In genomic region chr2:127049927-127050802, GRCh38 we compare ENCODE assay signal across 8 cellular contexts. TPM values are rescaled to one million over a fixed set of nuclear protein-coding genes. Genes with fewer than 3 reads are reported as not detected.
DNase-seq lines count a peak whose midpoint lies in the region; ATAC-seq lines count a peak whose summit lies in the region.

No MANE protein-coding gene starts in this region.

- peaks cover 0 to 13% (median 4%) of the 10 kb centered on the region in 4 donors for H3K4me1 Mint-ChIP-seq in CD4-positive, alpha-beta memory T cell

- 37 to 38% methylated on average over 32 to 33 of the region's 33 CpGs for WGBS in aorta, 2 donors

- no peaks in the 10 kb centered on the region for H3K4me1 ChIP-seq in CD4-positive, alpha-beta memory T cell (ENCODE audit: insufficient read depth, low read length)
- H3K4me1 ChIP-seq in aorta (ENCODE audit: control insufficient read depth in 1 of 2, insufficient read depth in 2 of 2, low read length in 2 of 2) = no peaks in the 10 kb centered on the region

- H3K9me3 ChIP-seq in CD4-positive, alpha-beta memory T cell (ENCODE audit: control insufficient read depth in 1 of 2, low read length in 2 of 2) = no peaks in the 10 kb centered on the region
- no peaks in the 10 kb centered on the region for H3K9me3 ChIP-seq in aorta (ENCODE audit: control insufficient read depth, low read length)

- H3K9me3 Mint-ChIP-seq in CD4-positive, alpha-beta memory T cell = peaks cover 0 to 2% (median 0%) of the 10 kb centered on the region in 8 donors

- no peaks in the 10 kb centered on the region for H3K27me3 Mint-ChIP-seq in CD4-positive, alpha-beta memory T cell

- CTCF ChIA-PET in CD4-positive, alpha-beta memory T cell (lab: Charles Lee; ENCODE audit: partially characterized antibody) = interaction anchor here (0.6 to 2.9 kb wide), 9 partner anchors 9 to 100 kb away, joined by 3 to 16 read pairs (median 5); no protein-coding TSS in a partner anchor

- peaks cover 23% of the 10 kb centered on the region for H3K36me3 ChIP-seq in CD4-positive, alpha-beta memory T cell (ENCODE audit: insufficient read depth, low read length)
- H3K36me3 ChIP-seq in aorta (ENCODE audit: control insufficient read depth in 1 of 2, insufficient read depth in 2 of 2, low read length in 1 of 2) = no peaks in the 10 kb centered on the region

- peaks cover 8 to 38% of the 10 kb centered on the region in 2 donors for H3K36me3 Mint-ChIP-seq in CD4-positive, alpha-beta memory T cell

- DNase-seq in CD4-positive, alpha-beta memory T cell = peak; percentile 51 to 66 (median 59)
- DNase-seq in HT1080 (ENCODE audit: low read depth) (peak; percentile 53), SHP77 treated with DMSO at 0.1 percent for 48 hours (lab: John Stamatoyannopoulos, UW) (peak; percentile 18), germinal center (ENCODE audit: low spot score) (peak; percentile 83), pons (ENCODE audit: low spot score) (peak; percentile 52), aorta (peak; percentile 71 to 91)
- DNase-seq in activated naive CD4-positive, alpha-beta T cell treated with Interleukin-2 at 50 U/mL for 16 hours = peak; percentile 66

- H3K4me3 Mint-ChIP-seq in CD4-positive, alpha-beta memory T cell = no peak overlapping the region

- ATAC-seq in GM19455 (IDR thresholded peaks at IDR 0.05; ENCODE audit: unreplicated experiment) = peak; percentile 63
- ATAC-seq in aorta (ENCODE audit: low FRiP score) = peak; percentile 74

- H3K4me3 ChIP-seq in CD4-positive, alpha-beta memory T cell (ENCODE audit: low read length in 2 of 2) = no peak overlapping the region
- H3K4me3 ChIP-seq in aorta (ENCODE audit: low read length in 2 of 2) = no peak overlapping the region

- intact Hi-C loops in CD4-positive, alpha-beta memory T cell (cut with micrococcal nuclease) = no loop called here
- intact Hi-C loops in aorta (cut with DNase I) = no loop called here

- H3K27ac Mint-ChIP-seq in CD4-positive, alpha-beta memory T cell = peak overlapping the region in 4 of 7 donors; percentile 42 to 71 (median 55)

- H3K27ac ChIP-seq in CD4-positive, alpha-beta memory T cell (ENCODE audit: low read depth, low read length) = no peak overlapping the region
- no peak overlapping the region for H3K27ac ChIP-seq in aorta (ENCODE audit: low read depth in 1 of 2, low read length in 2 of 2)

- H3K27me3 ChIP-seq in CD4-positive, alpha-beta memory T cell (ENCODE audit: insufficient read depth, low read length) = no peaks in the 10 kb centered on the region
- no peaks in the 10 kb centered on the region for H3K27me3 ChIP-seq in aorta (ENCODE audit: control insufficient read depth in 1 of 2, insufficient read depth in 2 of 2, low read length in 1 of 2)

- POLR2A ChIA-PET in CD4-positive, alpha-beta memory T cell (lab: Charles Lee; ENCODE audit: partially characterized antibody) = no interaction called here

RNA-seq across cellular contexts. Expression of gene BIN1, which starts 56.8 kb away (rescaled TPM):
- total RNA-seq in CD4-positive, alpha-beta memory T cell = 100 to 1,000 TPM in 1 of 2 experiments, 10 to 100 TPM in 1; 99.4 to 103 TPM
- polyA plus RNA-seq in CD4-positive, alpha-beta memory T cell = 100 to 1,000 TPM; 141 to 163 TPM
- 68.0 and 68.8 TPM in 2 replicates for total RNA-seq in HT1080 (2014; rRNA removed; shearing (Covaris generic))
- 47.8 and 48.5 TPM in 2 replicates for polyA plus RNA-seq in HT1080 (2015; cell fraction: cytosol; rRNA removed)
- polyA plus RNA-seq in HT1080 (2015; cell fraction: nucleus; rRNA removed) = 36.4 and 40.8 TPM in 2 replicates
- 10 to 100 TPM; 22.9 to 37.9 TPM for total RNA-seq in aorta
- 10 to 100 TPM; 15.4 to 20.3 TPM for polyA plus RNA-seq in aorta

Comparison
In these comparisons a context has a peak if more than half of its experiments do, and no peak if none do; other contexts are left out.
1. DNase-seq: peak in every context shown above with its lines; median percentile 83 in germinal center; 81 in aorta; 66 in activated naive CD4-positive, alpha-beta T cell treated with Interleukin-2 at 50 U/mL for 16 hours; 59 in CD4-positive, alpha-beta memory T cell; 53 in HT1080; 52 in pons; 18 in SHP77 treated with DMSO at 0.1 percent for 48 hours.